Comparison of ENCODE assay signal across 22 cellular contexts in the genomic region with DNA sequence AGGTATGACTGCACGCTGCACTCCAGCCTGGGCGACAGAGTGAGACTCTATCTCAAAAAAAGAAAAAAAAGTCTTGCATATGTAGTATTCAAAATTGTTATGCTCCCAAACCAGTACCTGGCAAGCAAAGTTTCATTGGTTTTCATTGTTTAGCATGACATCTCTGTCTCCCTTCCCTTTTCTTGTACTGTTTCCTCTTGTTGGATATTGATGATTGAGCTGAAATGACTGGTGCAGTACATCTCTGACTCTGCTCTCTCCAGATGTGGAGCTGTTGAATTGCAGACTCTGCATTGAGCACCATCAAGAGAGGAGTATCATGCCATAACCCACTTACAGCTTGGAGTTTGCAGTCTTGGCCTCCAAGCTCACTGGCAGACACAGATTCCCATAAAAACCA.
"Had no signal": no experiment of that assay in that cellular context is flagged by ENCODE, and none has a peak within 500 bp of the region (broad histone marks: within the 10 kb centered on the region; RNA-seq: fewer than 3 reads in every experiment).

No MANE protein-coding gene starts in this region.

- H3K9me3 Mint-ChIP-seq: natural killer cell treated with Interleukin-12 subunit alpha and Interleukin-12 subunit beta and Interleukin-15 and Interleukin-18, amount 100 ng/mL, for 72 hours; neural crest cell; type B pancreatic cell had no signal

- H3K9me3 ChIP-seq: lower lobe of right lung, neutrophil, right lobe of liver, testis, tibial artery had no signal

- H3K27me3 Mint-ChIP-seq: progenitor cell of endocrine pancreas, type B pancreatic cell had no signal

- H3K79me2 ChIP-seq: parathyroid adenoma had no signal

- H3K27me3 ChIP-seq: dorsolateral prefrontal cortex, neutrophil, right lobe of liver, testis, tibial artery had no signal

- ATAC-seq: left ventricle myocardium superior; lower lobe of right lung; natural killer cell treated with Interleukin-12 subunit alpha and Interleukin-12 subunit beta and Interleukin-15 and Interleukin-18, amount 100 ng/mL, for 72 hours; right lobe of liver; stimulated activated naive CD8-positive, alpha-beta T cell treated with anti-CD3 and anti-CD28 coated beads, Interleukin-15, Interleukin-2, amounts not matched to agents 100 U/mL and 50 U/mL, for 24 hours had no signal

- H3K4me1 ChIP-seq: lower lobe of right lung, parathyroid adenoma, right lobe of liver, testis, tibial artery had no signal

- DNase-seq: dorsolateral prefrontal cortex; effector CD4-positive, alpha-beta T cell; left ventricle myocardium superior; lower lobe of right lung; right lobe of liver; small intestine; stimulated activated CD4-positive, alpha-beta T cell treated with anti-CD3 and anti-CD28 coated beads, Interleukin-1b, Interleukin-23, amount 100 ng/mL, for 48 hours; stimulated activated CD4-positive, alpha-beta T cell treated with anti-CD3 and anti-CD28 coated beads, Interleukin-4, amount 100 ng/mL, for 1 hour; stimulated activated CD8-positive, alpha-beta memory T cell treated with anti-CD3 and anti-CD28 coated beads, Interleukin-4, amount 100 ng/mL, for 48 hours; stimulated activated naive CD8-positive, alpha-beta T cell treated with anti-CD3 and anti-CD28 coated beads, Interleukin-15, Interleukin-2, amounts not matched to agents 100 U/mL and 50 U/mL, for 24 hours; substantia nigra; testis; tibial artery had no signal

- H3K36me3 ChIP-seq: lower lobe of right lung, neutrophil, right lobe of liver, tibial artery had no signal

- H3K4me3 Mint-ChIP-seq: natural killer cell treated with Interleukin-12 subunit alpha and Interleukin-12 subunit beta and Interleukin-15 and Interleukin-18, amount 100 ng/mL, for 72 hours; neural crest cell; type B pancreatic cell had no signal

- H3K27ac Mint-ChIP-seq: natural killer cell treated with Interleukin-12 subunit alpha and Interleukin-12 subunit beta and Interleukin-15 and Interleukin-18, amount 100 ng/mL, for 72 hours; progenitor cell of endocrine pancreas; type B pancreatic cell had no signal

- H3K9ac ChIP-seq: parathyroid adenoma had no signal

- H3K4me3 ChIP-seq: coronary artery, dorsolateral prefrontal cortex, lower lobe of right lung, right lobe of liver, testis, tibial artery had no signal

- H3K27ac ChIP-seq: coronary artery, dorsolateral prefrontal cortex, lower lobe of right lung, neutrophil, parathyroid adenoma, right lobe of liver, testis, tibial artery had no signal

- FAIRE-seq: frontal cortex, keratinocyte, small intestine had no signal

- H3K4me1 Mint-ChIP-seq: neural crest cell had no signal

- H3K36me3 Mint-ChIP-seq: natural killer cell treated with Interleukin-12 subunit alpha and Interleukin-12 subunit beta and Interleukin-15 and Interleukin-18, amount 100 ng/mL, for 72 hours; type B pancreatic cell had no signal

- H2AFZ ChIP-seq: parathyroid adenoma had no signal
